Comparison of ENCODE assay signal across 8 cellular contexts in the genomic region with DNA sequence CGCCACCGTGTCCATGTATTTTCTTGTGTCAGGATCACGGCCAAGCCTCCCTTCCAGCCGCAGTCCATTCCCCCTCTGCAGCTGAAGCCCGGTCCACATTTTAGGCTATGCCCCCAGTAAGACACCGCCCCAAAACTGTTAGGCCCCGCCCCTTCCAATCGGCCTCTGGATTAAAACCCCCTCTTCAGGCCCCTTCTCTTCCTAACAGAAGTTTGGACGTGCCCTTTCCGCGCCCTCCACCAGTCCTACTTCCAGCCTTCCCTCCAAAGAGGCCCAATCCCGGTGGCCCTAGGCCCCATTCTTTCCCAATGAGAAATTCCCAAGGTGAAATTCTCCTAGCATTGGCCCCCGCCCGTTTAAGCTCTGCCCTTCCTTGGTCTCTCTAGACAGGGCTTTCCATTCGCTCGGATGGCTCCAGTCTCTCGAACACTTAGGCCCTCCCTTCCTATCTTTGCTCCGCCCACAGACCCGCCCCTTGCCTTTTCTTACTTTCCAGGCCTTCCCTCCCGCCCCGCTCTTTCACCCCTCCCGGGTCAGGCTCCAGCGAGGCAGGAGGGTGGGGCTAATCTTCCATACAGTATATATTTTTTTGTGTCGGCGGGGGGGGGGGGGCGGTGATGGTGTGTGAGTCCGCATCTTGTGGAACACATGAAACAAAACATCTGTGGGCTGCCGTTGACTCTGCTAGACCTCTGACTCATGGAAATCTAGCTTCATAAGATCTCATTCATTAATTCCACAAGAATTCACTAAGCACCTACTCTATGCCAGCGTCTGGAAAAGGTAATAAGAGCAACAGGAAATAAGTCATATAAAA. TPM values are rescaled to one million over a fixed set of nuclear protein-coding genes. Genes with fewer than 3 reads are reported as not detected.
DNase-seq lines count a peak whose midpoint lies in the region; ATAC-seq and TF ChIP-seq lines count a peak whose summit lies in the region.

No MANE protein-coding gene starts in this region.

- H3K27ac Mint-ChIP-seq in activated naive CD4-positive, alpha-beta T cell treated with anti-CD3 and anti-CD28 coated beads, Interleukin-2, amount 50 U/mL, for 24 hours: peak overlapping the region; percentile 100

- peak; percentile 48 to 73 (median 70) for ATAC-seq in heart right ventricle
- no peak for ATAC-seq in HG02981 (IDR thresholded peaks at IDR 0.05; ENCODE audit: unreplicated experiment)
- ATAC-seq in GM19397 (IDR thresholded peaks at IDR 0.05; ENCODE audit: unreplicated experiment): no peak

- TF ChIP-seq CTCF in RWPE1 (conservative IDR thresholded peaks at IDR 0.05; ENCODE audit: low read depth) (no peak), heart right ventricle (IDR thresholded peaks at IDR 0.05) (no peak), sigmoid colon (IDR thresholded peaks at IDR 0.05) (no peak)

- POLR2A ChIA-PET in RWPE1 (lab: Yijun Ruan, JAX; ENCODE audit: low non-redundant PET): interaction anchor here (1.9 kb wide), 1 partner anchor 11 kb away, joined by 10 read pairs; no protein-coding TSS in a partner anchor

- H3K36me3 Mint-ChIP-seq in activated naive CD4-positive, alpha-beta T cell treated with anti-CD3 and anti-CD28 coated beads, Interleukin-2, amount 50 U/mL, for 24 hours: peaks cover 13% of the 10 kb centered on the region

- H3K27me3 ChIP-seq in heart right ventricle: peaks cover 0 to under 1% (median 0%) of the 10 kb centered on the region in 7 donors
- peaks cover 7 to 41% (median 28%) of the 10 kb centered on the region in 3 donors for H3K27me3 ChIP-seq in sigmoid colon

- no peaks in the 10 kb centered on the region for H3K27me3 Mint-ChIP-seq in activated naive CD4-positive, alpha-beta T cell treated with anti-CD3 and anti-CD28 coated beads, Interleukin-2, amount 50 U/mL, for 24 hours

- no peaks in the 10 kb centered on the region for H3K9me3 Mint-ChIP-seq in activated naive CD4-positive, alpha-beta T cell treated with anti-CD3 and anti-CD28 coated beads, Interleukin-2, amount 50 U/mL, for 24 hours

- H3K36me3 ChIP-seq in heart right ventricle: peaks cover 0 to 65% (median 8%) of the 10 kb centered on the region in 9 donors
- peaks cover 0 to 13% (median 2%) of the 10 kb centered on the region in 4 donors for H3K36me3 ChIP-seq in sigmoid colon

- DNase-seq in NCI-H2081 (lab: John Stamatoyannopoulos, UW) (peak; percentile 52 to 62), NCI-H2081 treated with DMSO at 0.1 percent for 48 hours (lab: John Stamatoyannopoulos, UW) (no peak), RWPE1 (ENCODE audit: low spot score) (peak; percentile 85), heart right ventricle (peak; percentile 82 to 90), sigmoid colon (peak; percentile 95)

- intact Hi-C loops in heart right ventricle (cut with DNase I): no loop called here
- intact Hi-C loops in sigmoid colon (cut with DNase I): no loop called here

- H3K4me1 ChIP-seq in heart right ventricle (peaks cover 0 to 60% (median 26%) of the 10 kb centered on the region in 9 donors), sigmoid colon (peaks cover 0 to 38% (median 26%) of the 10 kb centered on the region in 4 donors)

- CTCF ChIA-PET in RWPE1 (lab: Yijun Ruan, JAX): interaction anchor here (0.7 to 2.3 kb wide), 3 partner anchors 10 to 65 kb away, joined by 4 to 13 read pairs (median 4); no protein-coding TSS in a partner anchor

- peaks cover 57% of the 10 kb centered on the region for H3K4me1 Mint-ChIP-seq in activated naive CD4-positive, alpha-beta T cell treated with anti-CD3 and anti-CD28 coated beads, Interleukin-2, amount 50 U/mL, for 24 hours

- H3K27ac ChIP-seq in RWPE1 (peak overlapping the region; percentile 96), heart right ventricle (peak overlapping the region; percentile 78 to 93 (median 90)), sigmoid colon (peak overlapping the region; percentile 72 to 93 (median 80))

- WGBS in heart right ventricle, 2 donors: 12 to 27% methylated on average over 28 to 29 of the region's 29 CpGs
- 7 to 19% methylated on average over 29 of the region's 29 CpGs for WGBS in sigmoid colon, 2 donors

- H3K9me3 ChIP-seq in heart right ventricle (no peaks in the 10 kb centered on the region), sigmoid colon (no peaks in the 10 kb centered on the region)

- H3K4me3 Mint-ChIP-seq in activated naive CD4-positive, alpha-beta T cell treated with anti-CD3 and anti-CD28 coated beads, Interleukin-2, amount 50 U/mL, for 24 hours: peak overlapping the region; percentile 100

- TF ChIP-seq EP300 in sigmoid colon (IDR thresholded peaks at IDR 0.05): no peak

- no peak for TF ChIP-seq POLR2A in sigmoid colon (IDR thresholded peaks at IDR 0.05)

- H3K4me3 ChIP-seq in heart right ventricle (peak overlapping the region; percentile 48 to 70 (median 64)), sigmoid colon (peak overlapping the region; percentile 45 to 54 (median 52))

RNA-seq across cellular contexts. Expression of a gene that starts 13.6 kb away (rescaled TPM):
- 100 to 1,000 TPM; 139 to 263 (median 244) TPM for total RNA-seq in heart right ventricle
- polyA plus RNA-seq in heart right ventricle: 100 to 1,000 TPM; 114 to 191 TPM
- 100 to 1,000 TPM; 107 to 206 (median 176) TPM for total RNA-seq in sigmoid colon
- polyA plus RNA-seq in sigmoid colon: 100 to 1,000 TPM in 1 of 3 donors, 10 to 100 TPM in 2; 31.9 to 118 (median 41.4) TPM

RNA-seq across cellular contexts. Expression of a gene that starts 38.1 kb away (rescaled TPM):
- 10 to 100 TPM; 12.0 to 31.5 (median 15.9) TPM for total RNA-seq in heart right ventricle
- polyA plus RNA-seq in heart right ventricle: 10 to 100 TPM; 42.8 to 43.1 TPM
- total RNA-seq in sigmoid colon: 10 to 100 TPM; 15.9 to 36.3 (median 33.8) TPM
- polyA plus RNA-seq in sigmoid colon: 10 to 100 TPM; 50.2 to 81.0 (median 52.9) TPM

Comparison
In these comparisons a context has a peak if more than half of its experiments do, and no peak if none do; other contexts are left out.
1. ATAC-seq: peak in heart right ventricle (8 of 8); none in HG02981 (single experiment) and GM19397 (single experiment).
2. Peak in every context shown above with its lines, with median percentiles within 50 percentile points of each other: H3K27ac ChIP-seq.